Comparison of ENCODE assay signal across 13 cellular contexts in the genomic region with DNA sequence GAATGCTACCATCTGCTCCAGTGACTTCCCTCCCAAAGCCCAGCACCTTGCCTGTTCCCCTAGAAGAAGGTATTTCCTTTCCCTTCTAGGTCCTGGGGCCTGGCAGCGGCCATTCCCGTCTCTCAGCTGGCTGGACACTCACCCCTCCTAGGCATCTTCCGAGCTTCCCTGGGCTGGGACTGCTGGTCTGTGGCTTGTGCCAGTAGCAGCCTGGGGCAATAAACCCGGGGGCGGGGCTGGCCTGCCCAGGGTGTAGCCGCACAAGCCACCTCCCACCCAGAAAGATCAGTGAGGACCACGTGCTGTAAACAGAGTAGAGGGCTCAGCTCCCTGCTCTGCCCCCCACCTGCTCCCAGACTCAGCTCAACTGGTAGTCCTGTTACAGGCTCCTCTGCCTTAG. TPM values are rescaled to one million over a fixed set of nuclear protein-coding genes. Genes with fewer than 3 reads are reported as not detected.
DNase-seq lines count a peak whose midpoint lies in the region; ATAC-seq and TF ChIP-seq lines count a peak whose summit lies in the region.
"Had no signal": no experiment of that assay in that cellular context is flagged by ENCODE, and none has a peak within 500 bp of the region (broad histone marks: within the 10 kb centered on the region; RNA-seq: fewer than 3 reads in every experiment).

No MANE protein-coding gene starts in this region.

- H3K27me3 Mint-ChIP-seq in glutamatergic neuron (ENCODE audit: unreplicated experiment) = peaks cover 9% of the 10 kb centered on the region
- no peaks in the 10 kb centered on the region for H3K27me3 Mint-ChIP-seq in activated T-cell treated with anti-CD3 and anti-CD28 coated beads, Interleukin-2, amount 50 U/mL, for 24 hours
- H3K27me3 Mint-ChIP-seq: stimulated activated naive CD8-positive, alpha-beta T cell treated with anti-CD3 and anti-CD28 coated beads, Interleukin-15, Interleukin-2, amounts not matched to agents 100 ng/mL and 50 ng/mL, for 24 hours had no signal

- intact Hi-C loops in Panc1 (cut with micrococcal nuclease; ENCODE audit: unreplicated experiment) (no loop called here), posterior cingulate gyrus (cut with DNase I) (no loop called here)

- in situ Hi-C loops in Panc1 (cut with HindIII; ENCODE audit: low pct_unique_long_range_greater_than_20kb, low sequenced_read_pairs) = no loop called here

- H3K4me3 Mint-ChIP-seq in glutamatergic neuron (ENCODE audit: unreplicated experiment) = peak overlapping the region; percentile 1
- H3K4me3 Mint-ChIP-seq in activated T-cell treated with anti-CD3 and anti-CD28 coated beads, Interleukin-2, amount 50 U/mL, for 24 hours = no peak overlapping the region
- H3K4me3 Mint-ChIP-seq: stimulated activated naive CD8-positive, alpha-beta T cell treated with anti-CD3 and anti-CD28 coated beads, Interleukin-15, Interleukin-2, amounts not matched to agents 100 ng/mL and 50 ng/mL, for 24 hours had no signal

- POLR2A ChIA-PET in Panc1 (lab: Charles Lee) = no interaction called here

- TF ChIP-seq CTCF in Panc1 (IDR thresholded peaks at IDR 0.05) (no peak), glutamatergic neuron (IDR thresholded peaks at IDR 0.05; ENCODE audit: partially characterized antibody, unreplicated experiment) (no peak), suprapubic skin (IDR thresholded peaks at IDR 0.05) (no peak)

- no peaks in the 10 kb centered on the region for H3K36me3 ChIP-seq in Panc1 (ENCODE audit: control insufficient read depth, insufficient read depth, low read length)
- H3K36me3 ChIP-seq in suprapubic skin = peaks cover 10% of the 10 kb centered on the region

- H3K27ac ChIP-seq in Panc1 (ENCODE audit: low read length) = no peak overlapping the region
- H3K27ac ChIP-seq in suprapubic skin = no peak overlapping the region
- H3K27ac ChIP-seq: HL-60 had no signal

- H3K27me3 ChIP-seq in Panc1 (ENCODE audit: control insufficient read depth, insufficient read depth, low read length) (no peaks in the 10 kb centered on the region), suprapubic skin (no peaks in the 10 kb centered on the region)

- TF ChIP-seq EP300 in suprapubic skin (IDR thresholded peaks at IDR 0.05) = no peak

- TF ChIP-seq POLR2A in suprapubic skin (IDR thresholded peaks at IDR 0.05) = no peak

- CTCF ChIA-PET in Panc1 (lab: Charles Lee) = no interaction called here

- peak; percentile 33 for DNase-seq in ELR (ENCODE audit: low read depth)
- no peak for DNase-seq in Panc1 (ENCODE audit: low read depth, low spot score)
- DNase-seq in glutamatergic neuron = peak; percentile 61
- DNase-seq in posterior cingulate gyrus = peak; percentile 59 to 97 (median 80)
- DNase-seq in suprapubic skin (ENCODE audit: low spot score in 2 of 2) = no peak
- no peak for DNase-seq in activated T-cell treated with anti-CD3 and anti-CD28 coated beads, Interleukin-2, amount 50 U/mL, for 24 hours
- DNase-seq: HCEC 1CT, NCI-H2081 treated with DMSO at 0.1 percent for 48 hours had no signal

- H3K36me3 Mint-ChIP-seq in glutamatergic neuron (ENCODE audit: unreplicated experiment) = no peaks in the 10 kb centered on the region
- peaks cover 68% of the 10 kb centered on the region for H3K36me3 Mint-ChIP-seq in activated T-cell treated with anti-CD3 and anti-CD28 coated beads, Interleukin-2, amount 50 U/mL, for 24 hours (ENCODE audit: low read depth)

- H3K4me1 Mint-ChIP-seq in glutamatergic neuron (ENCODE audit: low read depth, unreplicated experiment) = peaks cover 12% of the 10 kb centered on the region
- no peaks in the 10 kb centered on the region for H3K4me1 Mint-ChIP-seq in activated T-cell treated with anti-CD3 and anti-CD28 coated beads, Interleukin-2, amount 50 U/mL, for 24 hours (ENCODE audit: low read depth)

- H3K27ac Mint-ChIP-seq in glutamatergic neuron (ENCODE audit: unreplicated experiment) = no peak overlapping the region
- no peak overlapping the region for H3K27ac Mint-ChIP-seq in activated T-cell treated with anti-CD3 and anti-CD28 coated beads, Interleukin-2, amount 50 U/mL, for 24 hours
- H3K27ac Mint-ChIP-seq: stimulated activated naive CD8-positive, alpha-beta T cell treated with anti-CD3 and anti-CD28 coated beads, Interleukin-15, Interleukin-2, amounts not matched to agents 100 ng/mL and 50 ng/mL, for 24 hours had no signal

- no peaks in the 10 kb centered on the region for H3K9me3 ChIP-seq in Panc1 (ENCODE audit: control insufficient read depth, insufficient read depth, low read depth, low read length)
- H3K9me3 ChIP-seq in suprapubic skin = no peaks in the 10 kb centered on the region

- 46% methylated on average over 3 of the region's 7 CpGs for WGBS in suprapubic skin

- peak; percentile 45; the same call in 1 of the 2 replicates for ATAC-seq in Panc1
- ATAC-seq in HG03139 (IDR thresholded peaks at IDR 0.05; ENCODE audit: unreplicated experiment) = no peak
- no peak for ATAC-seq in GM18519 (IDR thresholded peaks at IDR 0.05; ENCODE audit: low FRiP score, unreplicated experiment)

- H3K4me1 ChIP-seq in Panc1 (ENCODE audit: control insufficient read depth, insufficient read depth, low read length) (no peaks in the 10 kb centered on the region), suprapubic skin (peaks cover 4% of the 10 kb centered on the region)

- no peak overlapping the region for H3K4me3 ChIP-seq in Panc1 (ENCODE audit: low read depth in 2 of 2, low read length in 2 of 2)
- H3K4me3 ChIP-seq in suprapubic skin = no peak overlapping the region

- H3K9me3 Mint-ChIP-seq in glutamatergic neuron (ENCODE audit: unreplicated experiment) = peaks cover 3% of the 10 kb centered on the region
- no peaks in the 10 kb centered on the region for H3K9me3 Mint-ChIP-seq in activated T-cell treated with anti-CD3 and anti-CD28 coated beads, Interleukin-2, amount 50 U/mL, for 24 hours
- H3K9me3 Mint-ChIP-seq: stimulated activated naive CD8-positive, alpha-beta T cell treated with anti-CD3 and anti-CD28 coated beads, Interleukin-15, Interleukin-2, amounts not matched to agents 100 ng/mL and 50 ng/mL, for 24 hours had no signal

- BruUV-seq in Panc1 (replicated peaks; lab: Mats Ljungman, UMichigan) = no TSS peak

RNA-seq across cellular contexts. Expression of a gene that starts 15.0 kb away (rescaled TPM):
- total RNA-seq in Panc1 (2021; ENCODE audit: unreplicated experiment) (3.4 TPM), glutamatergic neuron (ENCODE audit: unreplicated experiment) (39.0 TPM), suprapubic skin (10 to 100 TPM; 33.9 to 82.6 (median 51.5) TPM)
- polyA plus RNA-seq in Panc1 (2012; ENCODE audit: insufficient read length) = 4.1 TPM

RNA-seq across cellular contexts. Expression of a gene that starts 22.1 kb away (rescaled TPM):
- total RNA-seq in Panc1 (2021; ENCODE audit: unreplicated experiment) = 4.6 TPM
- 16.7 TPM for polyA plus RNA-seq in Panc1 (2012; ENCODE audit: insufficient read length)
- total RNA-seq in glutamatergic neuron (ENCODE audit: unreplicated experiment) = 2.8 TPM
- total RNA-seq in suprapubic skin = 100 to 1,000 TPM in 3 of 4 donors, 10 to 100 TPM in 1; 52.9 to 364 (median 353) TPM
- total RNA-seq: mononuclear cell had no signal

RNA-seq across cellular contexts. Expression of a gene that starts 30.5 kb away (rescaled TPM):
- total RNA-seq in Panc1 (2021; ENCODE audit: unreplicated experiment) = not detected
- polyA plus RNA-seq in Panc1 (2012; ENCODE audit: insufficient read length) = not detected
- not detected for total RNA-seq in glutamatergic neuron (ENCODE audit: unreplicated experiment)
- under 1 TPM in 1 of 4 donors, not detected in 3; 0.55 TPM for total RNA-seq in suprapubic skin
- total RNA-seq: mononuclear cell had no signal

Comparison
In these comparisons a context has a peak if more than half of its experiments do, and no peak if none do; other contexts are left out.
1. DNase-seq: peak in ELR (single experiment), glutamatergic neuron (single experiment) and posterior cingulate gyrus (10 of 10); none in Panc1 (single experiment), suprapubic skin (0 of 2) and activated T-cell treated with anti-CD3 and anti-CD28 coated beads, Interleukin-2, amount 50 U/mL, for 24 hours (single experiment).